12 cellular contexts compared by ENCODE assay signal in genomic region chr21:26469789-26470188, GRCh38.
DNase-seq lines count a peak whose midpoint lies in the region; ATAC-seq and TF ChIP-seq lines count a peak whose summit lies in the region.
"Had no signal": no experiment of that assay in that cellular context is flagged by ENCODE, and none has a peak within 500 bp of the region (broad histone marks: within the 10 kb centered on the region; RNA-seq: fewer than 3 reads in every experiment).

No MANE protein-coding gene starts in this region.

- H3K27ac Mint-ChIP-seq in natural killer cell = no peak overlapping the region
- no peak overlapping the region for H3K27ac Mint-ChIP-seq in activated CD8-positive, alpha-beta memory T cell treated with anti-CD3 and anti-CD28 coated beads, Interleukin-2, amount 10 ng/mL, durations not matched to agents 7 days and 5 days
- H3K27ac Mint-ChIP-seq: activated naive CD8-positive, alpha-beta T cell had no signal

- peaks cover 0 to 14% of the 10 kb centered on the region in 2 donors for H3K9me3 Mint-ChIP-seq in natural killer cell
- peaks cover 9% of the 10 kb centered on the region for H3K9me3 Mint-ChIP-seq in activated CD8-positive, alpha-beta memory T cell treated with anti-CD3 and anti-CD28 coated beads, Interleukin-2, amount 10 ng/mL, durations not matched to agents 7 days and 5 days (ENCODE audit: low read depth)

- H3K4me3 Mint-ChIP-seq in natural killer cell = no peak overlapping the region
- H3K4me3 Mint-ChIP-seq in activated CD8-positive, alpha-beta memory T cell treated with anti-CD3 and anti-CD28 coated beads, Interleukin-2, amount 10 ng/mL, durations not matched to agents 7 days and 5 days = no peak overlapping the region
- H3K4me3 Mint-ChIP-seq: activated naive CD8-positive, alpha-beta T cell had no signal

- H3K9me2 ChIP-seq in PC-3 (replicated peaks; ENCODE audit: low read length) = no peaks in the 10 kb centered on the region

- H3K9me3 ChIP-seq in PC-3 (ENCODE audit: low read length) = no peaks in the 10 kb centered on the region
- no peaks in the 10 kb centered on the region for H3K9me3 ChIP-seq in fibroblast of lung (ENCODE audit: control insufficient read depth, insufficient read depth, low read depth, low read length)
- no peaks in the 10 kb centered on the region for H3K9me3 ChIP-seq in thyroid gland
- H3K9me3 ChIP-seq: transverse colon had no signal

- BruUV-seq in PC-3 (replicated peaks; lab: Mats Ljungman, UMichigan) = no TSS peak

- CTCF ChIA-PET in PC-3 (lab: Charles Lee) = no interaction called here
- CTCF ChIA-PET in activated CD8-positive, alpha-beta memory T cell treated with anti-CD3 and anti-CD28 coated beads, Interleukin-2, amount 10 ng/mL, durations not matched to agents 7 days and 5 days (lab: Charles Lee) = no interaction called here

- no peaks in the 10 kb centered on the region for H3K36me3 ChIP-seq in PC-3 (ENCODE audit: low read depth, low read length)
- no peaks in the 10 kb centered on the region for H3K36me3 ChIP-seq in fibroblast of lung (ENCODE audit: control insufficient read depth, insufficient read depth, low read length)
- no peaks in the 10 kb centered on the region for H3K36me3 ChIP-seq in thyroid gland
- H3K36me3 ChIP-seq: transverse colon had no signal

- H3F3A ChIP-seq in PC-3 (ENCODE audit: low read length, unreplicated experiment) = no peaks in the 10 kb centered on the region

- H3K27me3 Mint-ChIP-seq in natural killer cell (ENCODE audit: low read depth in 2 of 2) = no peaks in the 10 kb centered on the region
- no peaks in the 10 kb centered on the region for H3K27me3 Mint-ChIP-seq in activated CD8-positive, alpha-beta memory T cell treated with anti-CD3 and anti-CD28 coated beads, Interleukin-2, amount 10 ng/mL, durations not matched to agents 7 days and 5 days
- H3K27me3 Mint-ChIP-seq: activated naive CD8-positive, alpha-beta T cell had no signal

- H3K4me2 ChIP-seq in PC-3 (ENCODE audit: low read length) (no peak overlapping the region), fibroblast of lung (ENCODE audit: extremely low read depth, insufficient read depth, low read length) (no peak overlapping the region)

- H4K20me1 ChIP-seq in PC-3 (ENCODE audit: low read length) = no peaks in the 10 kb centered on the region
- no peaks in the 10 kb centered on the region for H4K20me1 ChIP-seq in fibroblast of lung (ENCODE audit: control insufficient read depth, extremely low read depth, insufficient read depth, low read length)

- H3K9ac ChIP-seq in PC-3 (ENCODE audit: low read length) (no peak overlapping the region), fibroblast of lung (ENCODE audit: insufficient read depth, low read length) (no peak overlapping the region)

- H3K4me1 ChIP-seq in PC-3 (ENCODE audit: insufficient read depth, low read length) (no peaks in the 10 kb centered on the region; the same call in 1 of the 2 replicates), fibroblast of lung (ENCODE audit: control insufficient read depth, extremely low read depth, insufficient read depth, low read length) (no peaks in the 10 kb centered on the region), thyroid gland (no peaks in the 10 kb centered on the region)
- H3K4me1 ChIP-seq: transverse colon had no signal

- ATAC-seq in PC-3 = peak; percentile 98
- no peak for ATAC-seq in natural killer cell
- ATAC-seq in activated CD8-positive, alpha-beta memory T cell treated with anti-CD3 and anti-CD28 coated beads, Interleukin-2, amount 10 ng/mL, durations not matched to agents 7 days and 5 days = no peak
- ATAC-seq: activated CD4-positive, CD25-positive, alpha-beta regulatory T cell treated with anti-CD3 and anti-CD28 coated beads, Interleukin-2, amount 50 U/mL, for 24 hours had no signal

- H3K4me3 ChIP-seq in PC-3 (ENCODE audit: low read length) (no peak overlapping the region), fibroblast of lung (replicated peaks in 1 of 4; ENCODE audit: control extremely low read depth in 1 of 4, insufficient read depth in 1 of 4, low read depth in 3 of 4, low read length in 4 of 4) (no peak overlapping the region), thyroid gland (replicated peaks in 1 of 3) (no peak overlapping the region)
- H3K4me3 ChIP-seq: transverse colon had no signal

- TF ChIP-seq CTCF in PC-3 (conservative IDR thresholded peaks at IDR 0.05; ENCODE audit: low read depth, low read length) (no peak), fibroblast of lung (conservative IDR thresholded peaks at IDR 0.05 in 1 of 2, IDR thresholded peaks at IDR 0.05 in 1 of 2; ENCODE audit: low read depth in 1 of 2, low read length in 2 of 2) (no peak), thyroid gland (IDR thresholded peaks at IDR 0.05) (no peak), natural killer cell (IDR thresholded peaks at IDR 0.05) (no peak)

- WGBS in thyroid gland, 2 donors = 44 to 47% methylated on average over 1 of the region's 1 CpG

- H3K27ac ChIP-seq in PC-3 (ENCODE audit: low read length) (no peak overlapping the region), fibroblast of lung (ENCODE audit: insufficient read depth, low read length) (no peak overlapping the region), thyroid gland (no peak overlapping the region)
- H3K27ac ChIP-seq: transverse colon had no signal

- no peak for TF ChIP-seq POLR2A in thyroid gland (IDR thresholded peaks at IDR 0.05)

- peaks cover 0 to 6% of the 10 kb centered on the region in 2 donors for H3K4me1 Mint-ChIP-seq in natural killer cell
- no peaks in the 10 kb centered on the region for H3K4me1 Mint-ChIP-seq in activated CD8-positive, alpha-beta memory T cell treated with anti-CD3 and anti-CD28 coated beads, Interleukin-2, amount 10 ng/mL, durations not matched to agents 7 days and 5 days

- H3K36me3 Mint-ChIP-seq in natural killer cell = no peaks in the 10 kb centered on the region
- no peaks in the 10 kb centered on the region for H3K36me3 Mint-ChIP-seq in activated CD8-positive, alpha-beta memory T cell treated with anti-CD3 and anti-CD28 coated beads, Interleukin-2, amount 10 ng/mL, durations not matched to agents 7 days and 5 days
- H3K36me3 Mint-ChIP-seq: activated naive CD8-positive, alpha-beta T cell had no signal

- POLR2A ChIA-PET in PC-3 (lab: Charles Lee; ENCODE audit: unreplicated experiment) = interaction anchor here (0.5 to 0.6 kb wide), 2 partner anchors 100 to 118 kb away, joined by 3 read pairs; no protein-coding TSS in a partner anchor

- H2AFZ ChIP-seq in PC-3 (ENCODE audit: low read length) = no peak overlapping the region
- no peak overlapping the region for H2AFZ ChIP-seq in fibroblast of lung (ENCODE audit: low read length)

- H3K79me2 ChIP-seq in PC-3 (ENCODE audit: low read length) (no peaks in the 10 kb centered on the region), fibroblast of lung (ENCODE audit: control insufficient read depth, insufficient read depth, low read length) (no peaks in the 10 kb centered on the region)

- intact Hi-C loops in PC-3 (cut with micrococcal nuclease) = loop anchor here (1.0 to 10.0 kb wide), 3 partner anchors 79 to 297 kb away; partner anchors contain the start of gene APP
- intact Hi-C loops in thyroid gland (cut with DNase I) = no loop called here
- intact Hi-C loops in natural killer cell (cut with micrococcal nuclease) = no loop called here

- DNase-seq in HCEC 1CT (peak; percentile 57), PC-3 (peak; percentile 71), fibroblast of lung (ENCODE audit: low read depth in 2 of 2) (peak; percentile 80 to 93), putamen (ENCODE audit: low spot score) (peak; percentile 56), thyroid gland (no peak), natural killer cell (no peak)
- DNase-seq in stimulated activated CD4-positive, alpha-beta T cell treated with anti-CD3 and anti-CD28 coated beads, Interleukin-12 subunit alpha, Interleukin-12 subunit beta, amount 100 ng/mL, for 4 hours = no peak
- no peak for DNase-seq in activated CD8-positive, alpha-beta memory T cell treated with anti-CD3 and anti-CD28 coated beads, Interleukin-2, amount 10 ng/mL, durations not matched to agents 7 days and 5 days
- DNase-seq: KG1, transverse colon had no signal

- H3K27me3 ChIP-seq in PC-3 (ENCODE audit: low read length) (no peaks in the 10 kb centered on the region), fibroblast of lung (ENCODE audit: control insufficient read depth, insufficient read depth, low read length) (peaks cover 2% of the 10 kb centered on the region), thyroid gland (no peaks in the 10 kb centered on the region)
- H3K27me3 ChIP-seq: transverse colon had no signal

Comparison
In these comparisons a context has a peak if more than half of its experiments do, and no peak if none do; other contexts are left out.
1. DNase-seq: peak in HCEC 1CT (single experiment), PC-3 (single experiment), fibroblast of lung (2 of 2) and putamen (single experiment); none in stimulated activated CD4-positive, alpha-beta T cell treated with anti-CD3 and anti-CD28 coated beads, Interleukin-12 subunit alpha, Interleukin-12 subunit beta, amount 100 ng/mL, for 4 hours (single experiment), thyroid gland (0 of 2), natural killer cell (single experiment) and activated CD8-positive, alpha-beta memory T cell treated with anti-CD3 and anti-CD28 coated beads, Interleukin-2, amount 10 ng/mL, durations not matched to agents 7 days and 5 days (single experiment).